8 cellular contexts compared by ENCODE assay signal in genomic region chr6:169722362-169723199, GRCh38. TPM values are rescaled to one million over a fixed set of nuclear protein-coding genes. Genes with fewer than 3 reads are reported as not detected.
DNase-seq lines count a peak whose midpoint lies in the region; ATAC-seq and TF ChIP-seq lines count a peak whose summit lies in the region.

No MANE protein-coding gene starts in this region.

- 5 to 7% methylated on average over 22 of the region's 22 CpGs for WGBS in lung, 2 donors

- H3K9me2 ChIP-seq in MM.1S (replicated peaks; ENCODE audit: insufficient read depth, low read length), result no peaks in the 10 kb centered on the region

- peaks cover 36% of the 10 kb centered on the region for H3K36me3 Mint-ChIP-seq in Calu3 (ENCODE audit: insufficient read depth, unreplicated experiment)

- H3F3A ChIP-seq in MM.1S (ENCODE audit: insufficient read depth, low read length), result 0 out of 2 replicates have a peak, but pooled peaks cover 6% of the 10 kb centered on the region

- ATAC-seq in GM21423 (IDR thresholded peaks at IDR 0.05; ENCODE audit: unreplicated experiment) (peak; percentile 19), lung (ENCODE audit: insufficient read depth, low FRiP score) (no peak)

- intact Hi-C loops in Calu3 (cut with micrococcal nuclease; ENCODE audit: unreplicated experiment), result no loop called here

- H3K27ac ChIP-seq in MM.1S (ENCODE audit: low read length) (peak overlapping the region; percentile 61; the same call in 1 of the 2 replicates), lung (ENCODE audit: low read depth in 1 of 2, low read length in 1 of 2) (peak overlapping the region; percentile 95 to 100)

- peak overlapping the region; percentile 45 for H2AFZ ChIP-seq in MM.1S (ENCODE audit: low read length)

- H3K4me1 ChIP-seq in MM.1S (ENCODE audit: low read length) (no peaks in the 10 kb centered on the region), lung (ENCODE audit: control insufficient read depth in 2 of 2, insufficient read depth in 2 of 2, low read length in 2 of 2) (peaks cover 6 to 7% of the 10 kb centered on the region in 2 donors)

- DNase-seq in Calu3, result peak; percentile 32
- peak; percentile 39 for DNase-seq in MM.1S
- DNase-seq in activated CD4-positive, alpha-beta T cell treated with anti-CD3 and anti-CD28 coated beads for 48 hours, result peak; percentile 60
- DNase-seq in effector CD8-positive, alpha-beta T cell (lab: John Stamatoyannopoulos, UW), result peak; percentile 6
- DNase-seq in lung (ENCODE audit: low spot score), result no peak
- DNase-seq in stimulated activated naive CD4-positive, alpha-beta T cell (lab: John Stamatoyannopoulos, UW), result peak in 4 of 6 experiments; percentile 21 to 58 (median 30)
- DNase-seq in GF-D8 (lab: John Stamatoyannopoulos, UW), result no peak

- peak overlapping the region; percentile 95 for H3K27ac Mint-ChIP-seq in Calu3 (ENCODE audit: unreplicated experiment)

- H3K4me2 ChIP-seq in MM.1S (ENCODE audit: low read depth, low read length), result peak overlapping the region; percentile 73

- H3K4me3 Mint-ChIP-seq in Calu3 (ENCODE audit: low read depth, unreplicated experiment), result peak overlapping the region; percentile 98

- H4K20me1 ChIP-seq in MM.1S (ENCODE audit: insufficient read depth, low read length), result no peaks in the 10 kb centered on the region

- H3K4me1 Mint-ChIP-seq in Calu3 (ENCODE audit: low read depth, unreplicated experiment), result peaks cover 37% of the 10 kb centered on the region

- H3K27me3 ChIP-seq in MM.1S (replicated peaks; ENCODE audit: insufficient read depth, low read length), result no peaks in the 10 kb centered on the region
- no peaks in the 10 kb centered on the region for H3K27me3 ChIP-seq in lung (ENCODE audit: control insufficient read depth, insufficient read depth)

- CTCF ChIA-PET in Calu3 (lab: Charles Lee), result interaction anchor here (1.0 kb wide), 1 partner anchor 21 kb away, joined by 3 read pairs; the partner anchor contains the start of genes C6orf120 and WDR27

- H3K79me2 ChIP-seq in MM.1S (ENCODE audit: low read length), result peaks cover 45% of the 10 kb centered on the region

- no peaks in the 10 kb centered on the region for H3K9me3 ChIP-seq in MM.1S (replicated peaks; ENCODE audit: insufficient read depth, low read length)
- no peaks in the 10 kb centered on the region for H3K9me3 ChIP-seq in lung (ENCODE audit: control insufficient read depth in 2 of 2, insufficient read depth in 1 of 2, low read length in 1 of 2)

- H3K9me3 Mint-ChIP-seq in Calu3 (ENCODE audit: low read depth, unreplicated experiment), result no peaks in the 10 kb centered on the region

- TSS peak; percentile 43 for BruUV-seq in Calu3 (replicated peaks; lab: Mats Ljungman, UMichigan)

- H3K36me3 ChIP-seq in MM.1S (replicated peaks; ENCODE audit: insufficient read depth, low read length), result no peaks in the 10 kb centered on the region
- no peaks in the 10 kb centered on the region for H3K36me3 ChIP-seq in lung (ENCODE audit: control insufficient read depth in 2 of 2, insufficient read depth in 2 of 2, low read length in 2 of 2)

- H3K4me3 ChIP-seq in MM.1S (ENCODE audit: low read length) (peak overlapping the region; percentile 72), lung (peak overlapping the region; percentile 86)

- no peaks in the 10 kb centered on the region for H3K27me3 Mint-ChIP-seq in Calu3 (ENCODE audit: unreplicated experiment)

- TF ChIP-seq CTCF in Calu3 (IDR thresholded peaks at IDR 0.05; ENCODE audit: unreplicated experiment), result no peak
- TF ChIP-seq CTCF in MM.1S (IDR thresholded peaks at IDR 0.05; ENCODE audit: low read length), result no peak
- TF ChIP-seq CTCF in lung (IDR thresholded peaks at IDR 0.05; ENCODE audit: control extremely low read depth, extremely low read depth), result no peak

- H3K9ac ChIP-seq in MM.1S (ENCODE audit: low read length), result peak overlapping the region; percentile 66

RNA-seq across cellular contexts. Expression of gene PHF10, which starts 1.7 kb away (rescaled TPM):
- 33.7 and 47.8 TPM in 2 replicates for total RNA-seq in Calu3 (2022)
- 10 to 100 TPM; 27.3 to 94.9 TPM for total RNA-seq in lung
- 10 to 100 TPM; 26.0 to 34.5 TPM for polyA plus RNA-seq in lung

RNA-seq across cellular contexts. Expression of gene C6orf120, which starts 20.7 kb away (rescaled TPM):
- total RNA-seq in Calu3 (2022) (20.9 and 25.0 TPM in 2 replicates), lung (10 to 100 TPM; 22.6 to 23.9 TPM)
- 10 to 100 TPM in 1 of 2 donors, 1 to 10 TPM in 1; 4.3 to 21.2 TPM for polyA plus RNA-seq in lung

RNA-seq across cellular contexts. Expression of gene WDR27, which starts 20.8 kb away (rescaled TPM):
- 70.6 and 77.9 TPM in 2 replicates for total RNA-seq in Calu3 (2022)
- total RNA-seq in lung, result 10 to 100 TPM; 42.6 to 68.1 TPM
- 10 to 100 TPM in 1 of 2 donors, 1 to 10 TPM in 1; 6.9 to 20.2 TPM for polyA plus RNA-seq in lung

RNA-seq across cellular contexts. Expression of gene DYNLT2, which starts 28.8 kb away (rescaled TPM):
- total RNA-seq in Calu3 (2022) (2.7 and 3.4 TPM in 2 replicates), lung (1 to 10 TPM; 1.6 to 5.2 TPM)
- 1 to 10 TPM in 1 of 2 donors, under 1 TPM in 1; 0.69 to 3.2 TPM for polyA plus RNA-seq in lung

RNA-seq across cellular contexts. Expression of gene ERMARD, which starts 28.8 kb away (rescaled TPM):
- total RNA-seq in Calu3 (2022) (16.2 and 22.0 TPM in 2 replicates), lung (10 to 100 TPM; 24.7 to 41.0 TPM)
- 10 to 100 TPM; 18.7 to 55.3 TPM for polyA plus RNA-seq in lung

Comparison
In these comparisons a context has a peak if more than half of its experiments do, and no peak if none do; other contexts are left out.
1. DNase-seq: peak in Calu3 (single experiment), MM.1S (single experiment), activated CD4-positive, alpha-beta T cell treated with anti-CD3 and anti-CD28 coated beads for 48 hours (single experiment), effector CD8-positive, alpha-beta T cell (single experiment) and stimulated activated naive CD4-positive, alpha-beta T cell (4 of 6); none in lung (single experiment) and GF-D8 (single experiment).